In genomic region chr2:105243961-105244360, GRCh38 we compare ENCODE assay signal across 16 cellular contexts. TPM values are rescaled to one million over a fixed set of nuclear protein-coding genes. Genes with fewer than 3 reads are reported as not detected.
DNase-seq lines count a peak whose midpoint lies in the region; ATAC-seq, FAIRE-seq and TF ChIP-seq lines count a peak whose summit lies in the region.
"Had no signal": no experiment of that assay in that cellular context is flagged by ENCODE, and none has a peak within 500 bp of the region (broad histone marks: within the 10 kb centered on the region; RNA-seq: fewer than 3 reads in every experiment).

No MANE protein-coding gene starts in this region.

- no peak; the same call in 2 of the 3 replicates for ATAC-seq in GM12878
- no peak for ATAC-seq in activated CD4-positive, CD25-positive, alpha-beta regulatory T cell treated with anti-CD3 and anti-CD28 coated beads, Interleukin-2, amount 50 U/mL, for 24 hours
- ATAC-seq: left ventricle myocardium superior; pancreas; stimulated activated memory B cell treated with anti-CD40 and anti-IgM and Interleukin-4, amounts not matched to agents 10 μg/mL and 1 μg/mL and 100 μg/mL, for 72 hours had no signal

- no peaks in the 10 kb centered on the region for H3K4me1 ChIP-seq in GM12878 (ENCODE audit: control insufficient read depth, insufficient read depth, low read length)
- H3K4me1 ChIP-seq in mesenchymal stem cell (ENCODE audit: control insufficient read depth, insufficient read depth, low read depth, low read length), result peaks cover 10% of the 10 kb centered on the region
- no peaks in the 10 kb centered on the region for H3K4me1 ChIP-seq in tibial nerve
- H3K4me1 ChIP-seq in hepatocyte (ENCODE audit: insufficient read depth), result no peaks in the 10 kb centered on the region
- H3K4me1 ChIP-seq: pancreas had no signal

- CTCF ChIA-PET in BJ (lab: Yijun Ruan, JAX) (interaction anchor here (0.8 to 1.3 kb wide), 4 partner anchors 9 to 128 kb away, joined by 3 to 6 read pairs (median 4); no protein-coding TSS in a partner anchor), HEK293T (lab: Yijun Ruan, JAX) (interaction anchor here (1.0 to 2.1 kb wide), 5 partner anchors 17 to 128 kb away, joined by 3 to 6 read pairs (median 3); no protein-coding TSS in a partner anchor), GM12878 (lab: Yijun Ruan, JAX) (interaction anchor here (1.0 to 2.1 kb wide), 2 partner anchors 8 to 129 kb away, joined by 5 to 13 read pairs; no protein-coding TSS in a partner anchor)

- TF ChIP-seq EP300 in GM12878 (IDR thresholded peaks at IDR 0.05; ENCODE audit: borderline replicate concordance in 1 of 2, control insufficient read depth in 1 of 2, low read depth in 2 of 2, low read length in 2 of 2) (no peak), tibial nerve (IDR thresholded peaks at IDR 0.05) (no peak)

- RAD21 ChIA-PET in GM12878 (lab: Charles Lee; ENCODE audit: unreplicated experiment), result no interaction called here

- H4K8ac ChIP-seq in mesenchymal stem cell (ENCODE audit: low read length), result no peak overlapping the region

- 38% methylated on average over 5 of the region's 5 CpGs for WGBS in GM12878 (ENCODE audit: insufficient coverage, insufficient replicate concordance, low lambda C conversion rate, missing lambda C conversion rate)
- 42% methylated on average over 4 of the region's 5 CpGs for WGBS in mesenchymal stem cell
- 62 to 67% methylated on average over 5 of the region's 5 CpGs for WGBS in tibial nerve, 2 donors
- WGBS in hepatocyte (ENCODE audit: low lambda C conversion rate, missing lambda C conversion rate), result 66% methylated on average over 5 of the region's 5 CpGs

- FAIRE-seq in GM12878 (lab: Jason Lieb, UNC), result no peak
- FAIRE-seq: pancreas had no signal

- no peaks in the 10 kb centered on the region for H3K9me2 ChIP-seq in hepatocyte (replicated peaks; ENCODE audit: insufficient read depth)

- SMC1A ChIA-PET in GM12878 (lab: Charles Lee; ENCODE audit: uncharacterized antibody, unreplicated experiment), result interaction anchor here (1.6 kb wide), 1 partner anchor 13 kb away, joined by 4 read pairs; no protein-coding TSS in a partner anchor

- no peak overlapping the region for H2BK15ac ChIP-seq in mesenchymal stem cell (ENCODE audit: low read depth, poor library complexity, severe bottlenecking)

- H3K23ac ChIP-seq in mesenchymal stem cell (ENCODE audit: low read length in 2 of 2), result no peak overlapping the region

- no peak overlapping the region for H3K18ac ChIP-seq in mesenchymal stem cell (ENCODE audit: low read depth in 1 of 2, low read length in 2 of 2)

- H3K27me3 ChIP-seq in BJ (ENCODE audit: control insufficient read depth, insufficient read depth, low read length) (no peaks in the 10 kb centered on the region), GM12878 (replicated peaks in 1 of 2; ENCODE audit: control insufficient read depth in 2 of 2, insufficient read depth in 2 of 2, low read length in 1 of 2) (no peaks in the 10 kb centered on the region), mesenchymal stem cell (ENCODE audit: control insufficient read depth in 1 of 2, insufficient read depth in 1 of 2, low read length in 2 of 2) (no peaks in the 10 kb centered on the region), tibial nerve (no peaks in the 10 kb centered on the region), hepatocyte (no peaks in the 10 kb centered on the region)
- H3K27me3 ChIP-seq: pancreas had no signal

- H3K36me3 ChIP-seq in BJ (ENCODE audit: control insufficient read depth, insufficient read depth, low read length) (no peaks in the 10 kb centered on the region), GM12878 (ENCODE audit: control insufficient read depth in 2 of 2, insufficient read depth in 2 of 2, low read length in 1 of 2) (no peaks in the 10 kb centered on the region), mesenchymal stem cell (ENCODE audit: control insufficient read depth in 1 of 2, insufficient read depth in 2 of 2, low read depth in 1 of 2, low read length in 2 of 2) (peaks cover 0 to 9% of the 10 kb centered on the region in 2 experiments), tibial nerve (no peaks in the 10 kb centered on the region), hepatocyte (replicated peaks; ENCODE audit: insufficient read depth, low read depth) (no peaks in the 10 kb centered on the region)
- H3K36me3 ChIP-seq: pancreas had no signal

- no peaks in the 10 kb centered on the region; the same call in 2 of the 3 replicates for H3K9me3 ChIP-seq in GM12878 (replicated peaks; ENCODE audit: control insufficient read depth, insufficient read depth, low read length)
- no peaks in the 10 kb centered on the region for H3K9me3 ChIP-seq in mesenchymal stem cell (ENCODE audit: control insufficient read depth, low read length)
- H3K9me3 ChIP-seq in tibial nerve, result no peaks in the 10 kb centered on the region
- H3K9me3 ChIP-seq in hepatocyte (ENCODE audit: low read depth), result no peaks in the 10 kb centered on the region
- H3K9me3 ChIP-seq: pancreas had no signal

- no peak overlapping the region for H3K27ac ChIP-seq in GM12878 (ENCODE audit: control insufficient read depth, insufficient read depth)
- H3K27ac ChIP-seq in mesenchymal stem cell (ENCODE audit: low read length, poor library complexity, severe bottlenecking), result no peak overlapping the region
- H3K27ac ChIP-seq in tibial nerve, result no peak overlapping the region
- H3K27ac ChIP-seq in hepatocyte, result no peak overlapping the region
- H3K27ac ChIP-seq: pancreas had no signal

- no peak overlapping the region for H2BK5ac ChIP-seq in mesenchymal stem cell (ENCODE audit: low read depth, low read length, poor library complexity, severe bottlenecking)

- DNase-seq in BJ (ENCODE audit: low read depth) (no peak), HEK293T (ENCODE audit: extremely low spot score) (peak; percentile 39), GM12878 (ENCODE audit: low read depth, low spot score) (no peak), mesenchymal stem cell (no peak), tibial nerve (ENCODE audit: low spot score in 2 of 2) (no peak), hepatocyte (ENCODE audit: low spot score) (no peak)
- DNase-seq in stimulated activated naive CD4-positive, alpha-beta T cell treated with Interleukin-2 at 50 U/mL for 16 hours (lab: John Stamatoyannopoulos, UW), result no peak
- DNase-seq: caudate nucleus, left ventricle myocardium superior, NCI-H226, pancreas had no signal

- no peak overlapping the region for H3K4ac ChIP-seq in mesenchymal stem cell (ENCODE audit: low read depth in 1 of 2, low read length in 2 of 2)

- H4K91ac ChIP-seq in mesenchymal stem cell (ENCODE audit: low read length), result no peak overlapping the region

- no peak overlapping the region for H3K14ac ChIP-seq in mesenchymal stem cell (ENCODE audit: low read length in 2 of 2)

- H3K4me2 ChIP-seq in GM12878 (ENCODE audit: control insufficient read depth, insufficient read depth), result no peak overlapping the region
- H3K4me2 ChIP-seq in mesenchymal stem cell (ENCODE audit: low read length, poor library complexity, severe bottlenecking), result no peak overlapping the region
- H3K4me2 ChIP-seq in hepatocyte, result no peak overlapping the region

- POLR2A ChIA-PET in BJ (lab: Charles Lee) (no interaction called here), HEK293T (lab: Yijun Ruan, JAX) (no interaction called here), GM12878 (lab: Charles Lee) (no interaction called here)

- H4K20me1 ChIP-seq in GM12878 (ENCODE audit: control insufficient read depth, insufficient read depth), result no peaks in the 10 kb centered on the region
- no peaks in the 10 kb centered on the region for H4K20me1 ChIP-seq in hepatocyte (ENCODE audit: insufficient read depth, poor library complexity, severe bottlenecking)

- H3K79me2 ChIP-seq in GM12878 (ENCODE audit: control insufficient read depth, insufficient read depth, low read length) (no peaks in the 10 kb centered on the region), hepatocyte (no peaks in the 10 kb centered on the region)

- H2BK12ac ChIP-seq in mesenchymal stem cell (ENCODE audit: low read length in 2 of 2), result no peak overlapping the region

- no peak for TF ChIP-seq POLR2A in GM12878 (IDR thresholded peaks at IDR 0.05; ENCODE audit: low read depth, low read length)
- no peak for TF ChIP-seq POLR2A in tibial nerve (IDR thresholded peaks at IDR 0.05)

- peak; percentile 27 for TF ChIP-seq CTCF in BJ (IDR thresholded peaks at IDR 0.05; ENCODE audit: insufficient read depth, low read depth, low read length)
- TF ChIP-seq CTCF in GM12878 (IDR thresholded peaks at IDR 0.05 in 2 of 3, conservative IDR thresholded peaks at IDR 0.05 in 1 of 3; ENCODE audit: control insufficient read depth in 2 of 3, extremely low read depth in 1 of 3, insufficient read depth in 1 of 3, low read depth in 3 of 3, low read length in 3 of 3), result peak in 2 of 3 experiments; percentile 16; a peak in 1 of 6 replicates
- no peak for TF ChIP-seq CTCF in tibial nerve (IDR thresholded peaks at IDR 0.05)
- no peak for TF ChIP-seq CTCF in hepatocyte (IDR thresholded peaks at IDR 0.05; ENCODE audit: poor library complexity)

- no peak for TF ChIP-seq RAD21 in GM12878 (IDR thresholded peaks at IDR 0.05; ENCODE audit: insufficient read depth, low read depth, low read length)

- intact Hi-C loops in GM12878 (cut with micrococcal nuclease; ENCODE audit: unreplicated experiment), result no loop called here

- H3K79me1 ChIP-seq in mesenchymal stem cell (replicated peaks; ENCODE audit: low read length, poor library complexity, severe bottlenecking), result no peaks in the 10 kb centered on the region

- no peak overlapping the region for H3K9ac ChIP-seq in GM12878 (ENCODE audit: control insufficient read depth, insufficient read depth, low read length)
- H3K9ac ChIP-seq in mesenchymal stem cell (ENCODE audit: low read length), result no peak overlapping the region

- H3K4me3 ChIP-seq in BJ (ENCODE audit: low read depth, low read length) (no peak overlapping the region), GM12878 (no peak overlapping the region), mesenchymal stem cell (ENCODE audit: insufficient read depth in 1 of 2, low read depth in 1 of 2, low read length in 2 of 2) (no peak overlapping the region), tibial nerve (no peak overlapping the region), hepatocyte (no peak overlapping the region)
- H3K4me3 ChIP-seq: pancreas had no signal

- peak overlapping the region; percentile 97 for H2AK5ac ChIP-seq in mesenchymal stem cell (ENCODE audit: low read length, severe bottlenecking)

- in situ Hi-C loops in GM12878 (cut with MboI), result no loop called here

- no peak overlapping the region for H2AFZ ChIP-seq in GM12878 (ENCODE audit: control insufficient read depth, low read depth, low read length)
- no peak overlapping the region for H2AFZ ChIP-seq in mesenchymal stem cell (ENCODE audit: low read depth, low read length)
- no peak overlapping the region for H2AFZ ChIP-seq in hepatocyte

- BruUV-seq in GM12878 (replicated peaks; lab: Mats Ljungman, UMichigan), result no TSS peak

- H2BK120ac ChIP-seq in mesenchymal stem cell (ENCODE audit: low read depth, low read length), result no peak overlapping the region

RNA-seq across cellular contexts. Expression of gene GPR45, which starts 2.4 kb away (rescaled TPM):
- polyA plus RNA-seq in BJ (2011; rRNA removed) (not detected in 2 replicates), GM12878 (2011; rRNA removed) (not detected in 2 replicates), GM12878 (2014; fragmentation: Illumina TruSeq; extraction: Trizol) (not detected in 2 replicates), GM12878 (2014; fragmentation: Nextera tagmentation; extraction: Ambion mirVana) (not detected), GM12878 (2014; rRNA removed) (0.11 TPM in 1 of 2 replicates, not detected in the other), GM12878 (2016; fragmentation: Nextera tagmentation; extraction: Ambion mirVana) (not detected), hepatocyte (0.23 TPM in 1 of 2 replicates, not detected in the other)
- polyA minus RNA-seq in BJ (2011; rRNA and poly(A)+ RNA removed), result not detected in 2 replicates
- not detected in 2 replicates for total RNA-seq in GM12878 (2013; cell fraction: nucleolus; rRNA removed)
- total RNA-seq in GM12878 (2014; rRNA removed) (not detected in 2 replicates), GM12878 (2014; rRNA removed; fragmentation: Illumina TruSeq; extraction: Trizol) (not detected in 2 replicates), GM12878 (2021) (not detected in 2 replicates), tibial nerve (not detected), hepatocyte (not detected in 2 replicates)
- polyA plus RNA-seq in GM12878 (2011; ENCODE audit: low read depth), result not detected
- not detected in 2 replicates for polyA plus RNA-seq in GM12878 (2011; cell fraction: cytosol; rRNA removed)
- not detected in 2 replicates for polyA plus RNA-seq in GM12878 (2011; cell fraction: nucleus; rRNA removed)
- polyA plus RNA-seq in GM12878 (2012), result not detected in 2 replicates
- polyA minus RNA-seq in GM12878 (2011; rRNA and poly(A)+ RNA removed), result not detected in 2 replicates
- not detected in 2 replicates for polyA minus RNA-seq in GM12878 (2011; cell fraction: cytosol; rRNA and poly(A)+ RNA removed)
- polyA minus RNA-seq in GM12878 (2011; cell fraction: nucleus; rRNA and poly(A)+ RNA removed), result not detected in 2 replicates
- polyA plus RNA-seq in mesenchymal stem cell (2013, experiment 1 of 2), result 0.04 TPM
- 0.04 TPM for polyA plus RNA-seq in mesenchymal stem cell (2013, experiment 2 of 2)
- total RNA-seq: activated T-helper 2 cell treated with anti-CD3 and anti-CD28 coated beads, Interferon-gamma antibody, Interleukin-2, Interleukin-4, amounts not matched to agents 10 μg/mL and 5 μg/mL and 100 μg/mL, durations not matched to agents 14 hours and 24 hours and 36 hours; left ventricle myocardium superior; M059J; pancreas; Right ventricle myocardium inferior had no signal

Comparison
In these comparisons a context has a peak if more than half of its experiments do, and no peak if none do; other contexts are left out.
1. CTCF ChIP-seq: peak in BJ (single experiment) and GM12878 (2 of 3); none in tibial nerve (0 of 5) and hepatocyte (single experiment).